8 cellular contexts compared by ENCODE assay signal in the genomic region with DNA sequence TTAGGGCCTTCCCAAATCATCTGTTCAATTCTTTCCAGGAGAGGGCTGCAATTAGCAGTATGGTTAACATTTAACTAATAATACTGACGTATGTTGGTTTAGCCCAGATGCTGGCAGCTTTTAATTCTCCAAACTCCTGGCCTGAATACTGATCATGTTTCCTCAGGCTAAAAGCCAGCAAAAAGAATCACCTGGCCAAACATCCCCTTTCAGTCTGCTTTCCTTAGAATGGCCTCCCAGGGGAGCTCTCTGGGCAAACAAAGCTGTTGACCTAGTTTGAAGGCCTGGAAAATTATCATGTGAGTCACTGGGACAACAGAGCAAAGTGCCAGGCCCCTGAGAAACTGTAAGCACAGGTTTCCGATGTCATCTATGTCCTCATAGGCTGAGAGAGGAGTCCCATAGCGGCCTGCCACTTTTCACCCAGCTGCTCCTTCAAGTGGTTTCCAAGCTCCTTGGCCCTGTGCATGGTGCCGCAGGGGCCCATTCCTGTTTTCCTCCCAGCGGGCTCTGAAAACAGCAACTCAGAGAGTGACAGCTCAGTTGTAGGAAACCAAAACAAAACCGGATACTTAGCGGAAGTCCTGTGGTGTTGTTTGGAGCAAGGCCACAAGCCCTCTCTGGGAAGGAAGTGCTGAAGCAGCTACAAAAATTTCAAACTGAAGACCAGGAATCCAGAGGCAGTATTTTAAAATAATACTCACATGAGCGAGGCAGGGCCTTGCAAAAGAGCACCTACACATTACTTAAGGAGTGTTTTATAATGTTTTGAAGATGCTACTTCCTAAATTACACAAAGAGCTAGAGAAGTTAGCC. TPM values are rescaled to one million over a fixed set of nuclear protein-coding genes. Genes with fewer than 3 reads are reported as not detected.
DNase-seq lines count a peak whose midpoint lies in the region; ATAC-seq and TF ChIP-seq lines count a peak whose summit lies in the region.

No MANE protein-coding gene starts in this region.

- TF ChIP-seq CTCF in astrocyte of the spinal cord (IDR thresholded peaks at IDR 0.05; ENCODE audit: low read depth, low read length) (peak; percentile 19), right atrium auricular region (IDR thresholded peaks at IDR 0.05) (peak in 1 of 2 donors; percentile 27), uterus (IDR thresholded peaks at IDR 0.05) (peak in 1 of 4 experiments; percentile 26)

- in situ Hi-C loops in astrocyte of the spinal cord (cut with HindIII; ENCODE audit: low sequenced_read_pairs) = no loop called here

- peak overlapping the region; percentile 74 for H3K4me3 Mint-ChIP-seq in T-helper 1 cell treated with Interleukin-12 subunit alpha and Interleukin-12 subunit beta and Interleukin-4 antibody, amounts not matched to agents 30 μg/mL and 1 μg/mL, for 36 hours

- H3K27me3 Mint-ChIP-seq in T-helper 1 cell treated with Interleukin-12 subunit alpha and Interleukin-12 subunit beta and Interleukin-4 antibody, amounts not matched to agents 30 μg/mL and 1 μg/mL, for 36 hours (ENCODE audit: low read depth) = no peaks in the 10 kb centered on the region

- TF ChIP-seq POLR2A in uterus (IDR thresholded peaks at IDR 0.05) = peak; percentile 8 to 18

- no peak overlapping the region for H3K4me3 ChIP-seq in astrocyte of the spinal cord (ENCODE audit: low read depth, low read length)
- H3K4me3 ChIP-seq in right atrium auricular region = peak overlapping the region in 1 of 2 donors; percentile 16
- H3K4me3 ChIP-seq in uterus = peak overlapping the region in 1 of 2 donors; percentile 14

- H3K4me1 ChIP-seq in right atrium auricular region (peaks cover 0 to 36% of the 10 kb centered on the region in 2 donors), uterus (peaks cover 4 to 8% of the 10 kb centered on the region in 2 donors)

- peak overlapping the region; percentile 80 to 89 for H3K27ac ChIP-seq in right atrium auricular region
- H3K27ac ChIP-seq in uterus = peak overlapping the region; percentile 79 to 95

- H3K27ac Mint-ChIP-seq in T-helper 1 cell treated with Interleukin-12 subunit alpha and Interleukin-12 subunit beta and Interleukin-4 antibody, amounts not matched to agents 30 μg/mL and 1 μg/mL, for 36 hours = peak overlapping the region; percentile 96

- H3K36me3 Mint-ChIP-seq in T-helper 1 cell treated with Interleukin-12 subunit alpha and Interleukin-12 subunit beta and Interleukin-4 antibody, amounts not matched to agents 30 μg/mL and 1 μg/mL, for 36 hours (ENCODE audit: low read depth) = no peaks in the 10 kb centered on the region

- intact Hi-C loops in posterior vena cava (cut with DNase I) = no loop called here
- intact Hi-C loops in uterus (cut with DNase I; ENCODE audit: low total_unique reads) = no loop called here

- H3K9me3 ChIP-seq in right atrium auricular region (no peaks in the 10 kb centered on the region), uterus (no peaks in the 10 kb centered on the region)

- no peak for ATAC-seq in GM21576 (IDR thresholded peaks at IDR 0.05; ENCODE audit: unreplicated experiment)

- H3K27me3 ChIP-seq in right atrium auricular region (no peaks in the 10 kb centered on the region), uterus (no peaks in the 10 kb centered on the region)

- no peaks in the 10 kb centered on the region for H3K36me3 ChIP-seq in right atrium auricular region
- H3K36me3 ChIP-seq in uterus = no peaks in the 10 kb centered on the region

- H3K9me3 Mint-ChIP-seq in T-helper 1 cell treated with Interleukin-12 subunit alpha and Interleukin-12 subunit beta and Interleukin-4 antibody, amounts not matched to agents 30 μg/mL and 1 μg/mL, for 36 hours = no peaks in the 10 kb centered on the region

- H3K4me1 Mint-ChIP-seq in T-helper 1 cell treated with Interleukin-12 subunit alpha and Interleukin-12 subunit beta and Interleukin-4 antibody, amounts not matched to agents 30 μg/mL and 1 μg/mL, for 36 hours (ENCODE audit: low read depth) = peaks cover 51% of the 10 kb centered on the region

- DNase-seq in GM19238 (ENCODE audit: insufficient read length, low spot score) = peak; percentile 39
- DNase-seq in NCI-H146 treated with DMSO at 0.1 percent for 48 hours (lab: John Stamatoyannopoulos, UW; ENCODE audit: unreplicated experiment) = peak; percentile 98
- DNase-seq in astrocyte of the spinal cord (ENCODE audit: low read depth, low spot score) = peak; percentile 97
- DNase-seq in right atrium auricular region (ENCODE audit: low spot score) = peak; percentile 97
- DNase-seq in posterior vena cava (ENCODE audit: low spot score) = peak; percentile 92
- DNase-seq in uterus = peak; percentile 84 to 92

RNA-seq across cellular contexts. Expression of a gene that starts 36.5 kb away (rescaled TPM):
- total RNA-seq in right atrium auricular region = 100 to 1,000 TPM; 122 to 183 TPM
- total RNA-seq in posterior vena cava = 100 to 1,000 TPM; 176 to 182 TPM
- total RNA-seq in uterus = 100 to 1,000 TPM in 2 of 4 donors, 10 to 100 TPM in 2; 62.0 to 213 (median 151) TPM

RNA-seq across cellular contexts. Expression of a gene that starts 40.7 kb away (rescaled TPM):
- total RNA-seq in right atrium auricular region = 10 to 100 TPM; 15.2 to 19.4 TPM
- total RNA-seq in posterior vena cava = 10 to 100 TPM; 28.6 to 30.1 TPM
- total RNA-seq in uterus = 10 to 100 TPM; 27.1 to 75.3 (median 52.8) TPM

Comparison
In these comparisons a context has a peak if more than half of its experiments do, and no peak if none do; other contexts are left out.
1. DNase-seq: peak in every context shown above with its lines; median percentile 98 in NCI-H146 treated with DMSO at 0.1 percent for 48 hours; 97 in astrocyte of the spinal cord; 97 in right atrium auricular region; 92 in posterior vena cava; 88 in uterus; 39 in GM19238.